In the genomic region with DNA sequence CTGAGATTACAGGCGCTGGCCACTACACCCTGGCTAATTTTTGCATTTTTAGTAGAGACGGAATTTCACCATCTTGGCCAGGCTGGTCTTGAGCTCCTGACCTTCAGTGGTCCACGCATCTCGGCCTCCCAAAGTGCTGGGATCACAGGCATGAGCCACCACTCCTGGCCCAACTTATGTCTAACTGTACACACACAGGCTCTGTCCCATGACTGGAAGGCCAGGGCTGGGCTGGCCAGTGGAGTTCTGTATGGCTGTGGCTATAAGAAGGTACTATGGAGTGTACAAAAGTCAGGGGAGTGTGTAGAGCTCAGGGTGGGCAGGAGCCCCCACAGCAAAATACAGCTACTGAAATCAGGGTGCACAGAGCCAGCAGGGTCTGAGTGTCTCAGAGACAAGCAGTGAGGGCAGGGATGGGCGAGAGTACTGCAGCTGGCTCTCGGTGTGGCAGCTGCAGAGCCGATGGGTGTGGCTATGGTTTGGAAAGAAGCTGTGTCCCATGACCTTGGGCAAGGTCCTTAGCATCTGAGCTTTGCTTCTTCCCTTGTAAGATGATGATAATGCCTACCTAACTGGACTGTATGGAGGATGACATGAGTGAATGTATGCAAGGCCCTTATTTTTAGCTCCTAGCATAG, we compare ENCODE assay signal across 20 cellular contexts. TPM values are rescaled to one million over a fixed set of nuclear protein-coding genes. Genes with fewer than 3 reads are reported as not detected.
DNase-seq lines count a peak whose midpoint lies in the region; ATAC-seq, FAIRE-seq and TF ChIP-seq lines count a peak whose summit lies in the region.
"Had no signal": no experiment of that assay in that cellular context is flagged by ENCODE, and none has a peak within 500 bp of the region (broad histone marks: within the 10 kb centered on the region; RNA-seq: fewer than 3 reads in every experiment).

No MANE protein-coding gene starts in this region.

- TF ChIP-seq RAD21 in GM12878 (IDR thresholded peaks at IDR 0.05; ENCODE audit: insufficient read depth, low read depth, low read length): no peak

- WGBS in GM12878 (ENCODE audit: insufficient coverage, insufficient replicate concordance, low lambda C conversion rate, missing lambda C conversion rate): 82% methylated on average over 7 of the region's 7 CpGs

- H2AFZ ChIP-seq in GM12878 (ENCODE audit: control insufficient read depth, low read depth, low read length): no peak overlapping the region
- H2AFZ ChIP-seq: neural progenitor cell had no signal

- H3K4me1 ChIP-seq in GM12878 (ENCODE audit: control insufficient read depth, insufficient read depth, low read length): peaks cover 24% of the 10 kb centered on the region
- H3K4me1 ChIP-seq: foreskin keratinocyte, neural progenitor cell had no signal

- H3K36me3 ChIP-seq in GM12878 (ENCODE audit: control insufficient read depth in 2 of 2, insufficient read depth in 2 of 2, low read length in 1 of 2): no peaks in the 10 kb centered on the region
- H3K36me3 ChIP-seq: neural progenitor cell, thoracic aorta had no signal

- no peaks in the 10 kb centered on the region for H3K9me3 ChIP-seq in GM12878 (replicated peaks; ENCODE audit: control insufficient read depth, insufficient read depth, low read length)
- H3K9me3 ChIP-seq: thoracic aorta had no signal

- TF ChIP-seq CTCF in GM12878 (IDR thresholded peaks at IDR 0.05 in 2 of 3, conservative IDR thresholded peaks at IDR 0.05 in 1 of 3; ENCODE audit: control insufficient read depth in 2 of 3, extremely low read depth in 1 of 3, insufficient read depth in 1 of 3, low read depth in 3 of 3, low read length in 3 of 3): no peak

- DNase-seq in GM12878 (ENCODE audit: low read depth, low spot score) (no peak), sciatic nerve (ENCODE audit: low spot score) (no peak), ACHN (no peak), SW 1271 (lab: John Stamatoyannopoulos, UW) (no peak)
- DNase-seq: activated CD4-positive, alpha-beta T cell treated with anti-CD3 and anti-CD28 coated beads, Interleukin-2, amount 50 U/mL, for 1 hour; activated naive CD4-positive, alpha-beta T cell treated with anti-CD3 and anti-CD28 coated beads for 36 hours; caudate nucleus; COR-L47; foreskin keratinocyte; NCI-H1930; NCI-H446 treated with DMSO at 0.1 percent for 48 hours; T-cell had no signal

- SMC1A ChIA-PET in GM12878 (lab: Charles Lee; ENCODE audit: uncharacterized antibody, unreplicated experiment): interaction anchor here (1.0 to 12.9 kb wide), 8 partner anchors 8 to 89 kb away, joined by 3 to 288 read pairs (median 4); a partner anchor contains a TSS

- H3K9ac ChIP-seq in GM12878 (ENCODE audit: control insufficient read depth, insufficient read depth, low read length): no peak overlapping the region
- H3K9ac ChIP-seq: neural progenitor cell had no signal

- POLR2A ChIA-PET in GM12878 (lab: Charles Lee): interaction anchor here (0.6 to 9.6 kb wide), 6 partner anchors 8 to 1142 kb away, joined by 3 to 108 read pairs (median 6); a partner anchor contains a TSS

- ATAC-seq in GM19463 (IDR thresholded peaks at IDR 0.05; ENCODE audit: unreplicated experiment) (peak; percentile 39), HG03432 (IDR thresholded peaks at IDR 0.05; ENCODE audit: unreplicated experiment) (peak; percentile 21), GM12878 (peak; percentile 25), sciatic nerve (peak; percentile 13), SK-N-SH treated with all-trans-retinoic acid at 6 μM for 48 hours (no peak)
- ATAC-seq: foreskin keratinocyte, T-cell had no signal

- FAIRE-seq in GM12878 (lab: Jason Lieb, UNC): no peak
- FAIRE-seq: H54 had no signal

- no peak overlapping the region; the same call in 1 of the 2 replicates for H3K27ac ChIP-seq in GM12878 (ENCODE audit: control insufficient read depth, insufficient read depth)
- H3K27ac ChIP-seq: epithelial cell of prostate, foreskin keratinocyte, neural progenitor cell, thoracic aorta had no signal

- H3K27me3 ChIP-seq in GM12878 (replicated peaks in 1 of 2; ENCODE audit: control insufficient read depth in 2 of 2, insufficient read depth in 2 of 2, low read length in 1 of 2): no peaks in the 10 kb centered on the region
- H3K27me3 ChIP-seq: foreskin keratinocyte, neural progenitor cell had no signal

- intact Hi-C loops in GM12878 (cut with micrococcal nuclease; ENCODE audit: unreplicated experiment): no loop called here
- intact Hi-C loops in sciatic nerve (cut with DNase I): no loop called here

- no peak overlapping the region for H3K4me2 ChIP-seq in GM12878 (ENCODE audit: control insufficient read depth, insufficient read depth)
- H3K4me2 ChIP-seq: neural progenitor cell had no signal

- no peak overlapping the region for H3K4me3 ChIP-seq in GM12878
- H3K4me3 ChIP-seq: neural progenitor cell, thoracic aorta had no signal

- RAD21 ChIA-PET in GM12878 (lab: Charles Lee; ENCODE audit: unreplicated experiment): interaction anchor here (0.7 to 9.9 kb wide), 10 partner anchors 8 to 134 kb away, joined by 3 to 96 read pairs (median 5); a partner anchor contains a TSS

- in situ Hi-C loops in GM12878 (cut with MboI) (no loop called here), ACHN (cut with HindIII; ENCODE audit: low pct_ligation_motif_present, low pct_unique_long_range_greater_than_20kb, low sequenced_read_pairs) (no loop called here)

- no peak for TF ChIP-seq POLR2A in GM12878 (IDR thresholded peaks at IDR 0.05; ENCODE audit: low read depth, low read length)

- CTCF ChIA-PET in GM12878 (lab: Yijun Ruan, JAX): interaction anchor here (0.9 to 7.8 kb wide), 9 partner anchors 8 to 87 kb away, joined by 3 to 77 read pairs (median 7); a partner anchor contains a TSS

- no peaks in the 10 kb centered on the region for H3K79me2 ChIP-seq in GM12878 (ENCODE audit: control insufficient read depth, insufficient read depth, low read length)

- no peaks in the 10 kb centered on the region for H4K20me1 ChIP-seq in GM12878 (ENCODE audit: control insufficient read depth, insufficient read depth)

- no TSS peak for BruUV-seq in GM12878 (replicated peaks; lab: Mats Ljungman, UMichigan)

- no peak for TF ChIP-seq EP300 in GM12878 (IDR thresholded peaks at IDR 0.05; ENCODE audit: borderline replicate concordance in 1 of 2, control insufficient read depth in 1 of 2, low read depth in 2 of 2, low read length in 2 of 2)

TF ChIP-seq in SK-N-SH treated with all-trans-retinoic acid at 6 μM for 48 hours, 23 proteins besides CTCF, POLR2A, EP300 and RAD21 (continues in another document):
- TF ChIP-seq GLIS3 (CRISPR knock-in tag; IDR thresholded peaks at IDR 0.05): no peak

RNA-seq across cellular contexts. Expression of a gene that starts 10.4 kb away (rescaled TPM):
- not detected in 2 replicates for total RNA-seq in GM12878 (2013; cell fraction: nucleolus; rRNA removed)
- total RNA-seq in GM12878 (2014; rRNA removed) (not detected in 2 replicates), GM12878 (2014; rRNA removed; fragmentation: Illumina TruSeq; extraction: Trizol) (0.27 and 0.32 TPM in 2 replicates), GM12878 (2021) (not detected in 2 replicates), sciatic nerve (not detected)
- not detected for polyA plus RNA-seq in GM12878 (2011; ENCODE audit: low read depth)
- polyA plus RNA-seq in GM12878 (2011; rRNA removed) (not detected in 2 replicates), GM12878 (2014; fragmentation: Illumina TruSeq; extraction: Trizol) (not detected in 2 replicates), GM12878 (2014; fragmentation: Nextera tagmentation; extraction: Ambion mirVana) (not detected), GM12878 (2014; rRNA removed) (not detected in 2 replicates), GM12878 (2016; fragmentation: Nextera tagmentation; extraction: Ambion mirVana) (not detected)
- polyA plus RNA-seq in GM12878 (2011; cell fraction: cytosol; rRNA removed): 0.30 TPM in 1 of 2 replicates, not detected in the other
- 0.31 and 0.48 TPM in 2 replicates for polyA plus RNA-seq in GM12878 (2011; cell fraction: nucleus; rRNA removed)
- polyA plus RNA-seq in GM12878 (2012): not detected in 2 replicates
- polyA minus RNA-seq in GM12878 (2011; rRNA and poly(A)+ RNA removed): 0.46 TPM in 1 of 2 replicates, not detected in the other
- polyA minus RNA-seq in GM12878 (2011; cell fraction: cytosol; rRNA and poly(A)+ RNA removed): not detected in 2 replicates
- 1.1 TPM in 1 of 2 replicates, not detected in the other for polyA minus RNA-seq in GM12878 (2011; cell fraction: nucleus; rRNA and poly(A)+ RNA removed)
- total RNA-seq: activated naive CD4-positive, alpha-beta T cell treated with anti-CD3 and anti-CD28 coated beads for 36 hours; foreskin keratinocyte; mesothelial cell of epicardium; T-cell; thoracic aorta had no signal
- polyA plus RNA-seq: foreskin keratinocyte had no signal

RNA-seq across cellular contexts. Expression of a gene that starts 51.9 kb away (rescaled TPM):
- 142 and 149 TPM in 2 replicates for total RNA-seq in GM12878 (2013; cell fraction: nucleolus; rRNA removed)
- total RNA-seq in GM12878 (2014; rRNA removed) (41.3 and 45.7 TPM in 2 replicates), GM12878 (2014; rRNA removed; fragmentation: Illumina TruSeq; extraction: Trizol) (49.6 and 49.9 TPM in 2 replicates), GM12878 (2021) (39.4 and 39.5 TPM in 2 replicates), sciatic nerve (3.4 TPM)
- 7.7 TPM for polyA plus RNA-seq in GM12878 (2011; ENCODE audit: low read depth)
- polyA plus RNA-seq in GM12878 (2011; rRNA removed) (46.3 and 89.4 TPM in 2 replicates), GM12878 (2014; fragmentation: Illumina TruSeq; extraction: Trizol) (45.3 and 60.1 TPM in 2 replicates), GM12878 (2014; fragmentation: Nextera tagmentation; extraction: Ambion mirVana) (1 to 10 TPM; 6.0 to 9.4 TPM), GM12878 (2014; rRNA removed) (27.2 and 31.5 TPM in 2 replicates), GM12878 (2016; fragmentation: Nextera tagmentation; extraction: Ambion mirVana) (10 to 100 TPM; 27.9 to 32.5 TPM)
- 16.7 TPM in 2 replicates for polyA plus RNA-seq in GM12878 (2011; cell fraction: cytosol; rRNA removed)
- polyA plus RNA-seq in GM12878 (2011; cell fraction: nucleus; rRNA removed): 94.3 and 114 TPM in 2 replicates
- polyA plus RNA-seq in GM12878 (2012): 12.0 and 12.4 TPM in 2 replicates
- polyA minus RNA-seq in GM12878 (2011; rRNA and poly(A)+ RNA removed): 51.1 and 72.2 TPM in 2 replicates
- 15.4 and 24.5 TPM in 2 replicates for polyA minus RNA-seq in GM12878 (2011; cell fraction: cytosol; rRNA and poly(A)+ RNA removed)
- 114 and 186 TPM in 2 replicates for polyA minus RNA-seq in GM12878 (2011; cell fraction: nucleus; rRNA and poly(A)+ RNA removed)

RNA-seq across cellular contexts. Expression of a gene that starts 52.2 kb away (rescaled TPM):
- total RNA-seq in GM12878 (2013; cell fraction: nucleolus; rRNA removed): 156 and 158 TPM in 2 replicates
- total RNA-seq in GM12878 (2014; rRNA removed) (36.1 and 48.3 TPM in 2 replicates), GM12878 (2014; rRNA removed; fragmentation: Illumina TruSeq; extraction: Trizol) (63.8 and 64.4 TPM in 2 replicates), GM12878 (2021) (40.3 and 41.5 TPM in 2 replicates), sciatic nerve (23.6 TPM)
- polyA plus RNA-seq in GM12878 (2011; ENCODE audit: low read depth): 7.1 TPM
- polyA plus RNA-seq in GM12878 (2011; rRNA removed) (32.5 and 54.9 TPM in 2 replicates), GM12878 (2014; fragmentation: Illumina TruSeq; extraction: Trizol) (49.3 and 64.3 TPM in 2 replicates), GM12878 (2014; fragmentation: Nextera tagmentation; extraction: Ambion mirVana) (10 to 100 TPM; 12.8 to 18.9 TPM), GM12878 (2014; rRNA removed) (26.2 and 32.0 TPM in 2 replicates), GM12878 (2016; fragmentation: Nextera tagmentation; extraction: Ambion mirVana) (10 to 100 TPM; 45.5 to 55.3 TPM)
- 7.9 and 8.3 TPM in 2 replicates for polyA plus RNA-seq in GM12878 (2011; cell fraction: cytosol; rRNA removed)
- 31.6 and 34.1 TPM in 2 replicates for polyA plus RNA-seq in GM12878 (2011; cell fraction: nucleus; rRNA removed)
- polyA plus RNA-seq in GM12878 (2012): 11.0 and 16.3 TPM in 2 replicates
- 24.8 and 35.4 TPM in 2 replicates for polyA minus RNA-seq in GM12878 (2011; rRNA and poly(A)+ RNA removed)
- 7.2 and 12.1 TPM in 2 replicates for polyA minus RNA-seq in GM12878 (2011; cell fraction: cytosol; rRNA and poly(A)+ RNA removed)
- 28.9 and 43.6 TPM in 2 replicates for polyA minus RNA-seq in GM12878 (2011; cell fraction: nucleus; rRNA and poly(A)+ RNA removed)
